ENCODE assay signal across 1 cellular context in the genomic region with DNA sequence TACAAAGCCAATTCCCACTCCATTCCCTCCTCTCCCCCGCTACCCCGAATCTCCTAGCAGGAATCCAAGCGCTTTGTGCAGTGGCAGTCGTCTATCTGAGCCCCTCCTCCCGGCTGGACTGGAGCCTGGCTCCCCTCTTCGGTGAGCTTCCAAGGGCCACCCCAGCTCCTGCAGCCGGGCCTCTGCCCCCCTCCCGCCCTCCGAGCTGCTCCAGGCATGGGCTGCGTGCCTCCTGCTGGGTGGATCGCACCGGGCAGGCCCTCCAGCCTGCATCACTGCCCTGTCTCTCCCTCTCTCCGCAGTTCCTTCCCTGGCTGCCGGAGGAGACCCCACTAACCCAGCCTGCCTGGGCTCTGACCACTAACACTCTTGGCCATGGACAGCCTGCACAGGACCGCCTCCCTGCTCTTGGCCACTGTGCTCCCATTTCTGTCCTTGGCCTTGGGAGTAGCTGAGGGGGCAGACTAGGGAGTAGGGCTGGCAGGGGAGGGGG.
TF ChIP-seq lines count a peak whose summit lies in the region.

No MANE protein-coding gene starts in this region.

TF ChIP-seq in GM12878, 131 proteins besides CTCF, POLR2A, EP300 and RAD21:
- TF ChIP-seq DPF2 (IDR thresholded peaks at IDR 0.05) (no peak), FOXK2 (IDR thresholded peaks at IDR 0.05) (no peak), CREM (IDR thresholded peaks at IDR 0.05; ENCODE audit: low read depth) (no peak), RUNX3 (IDR thresholded peaks at IDR 0.05; ENCODE audit: low read length) (no peak), KLF5 (IDR thresholded peaks at IDR 0.05; ENCODE audit: partially characterized antibody) (no peak), ZNF274 (IDR thresholded peaks at IDR 0.05; ENCODE audit: insufficient read depth, insufficient read length) (no peak), SREBF2 (IDR thresholded peaks at IDR 0.05; ENCODE audit: low read length) (no peak), SPI1 (IDR thresholded peaks at IDR 0.05; ENCODE audit: borderline replicate concordance, insufficient read depth, low read depth, low read length) (no peak), ESRRA (IDR thresholded peaks at IDR 0.05; ENCODE audit: low read length) (no peak), SMAD1 (IDR thresholded peaks at IDR 0.05; ENCODE audit: low read depth, partially characterized antibody) (no peak), GABPA (IDR thresholded peaks at IDR 0.05; ENCODE audit: low read depth) (no peak), RAD51 (IDR thresholded peaks at IDR 0.05) (no peak), ETV6 (conservative IDR thresholded peaks at IDR 0.05 in 1 of 2, IDR thresholded peaks at IDR 0.05 in 1 of 2; ENCODE audit: borderline replicate concordance in 1 of 2, low read depth in 1 of 2) (no peak)
- TF ChIP-seq, protein P1, sequence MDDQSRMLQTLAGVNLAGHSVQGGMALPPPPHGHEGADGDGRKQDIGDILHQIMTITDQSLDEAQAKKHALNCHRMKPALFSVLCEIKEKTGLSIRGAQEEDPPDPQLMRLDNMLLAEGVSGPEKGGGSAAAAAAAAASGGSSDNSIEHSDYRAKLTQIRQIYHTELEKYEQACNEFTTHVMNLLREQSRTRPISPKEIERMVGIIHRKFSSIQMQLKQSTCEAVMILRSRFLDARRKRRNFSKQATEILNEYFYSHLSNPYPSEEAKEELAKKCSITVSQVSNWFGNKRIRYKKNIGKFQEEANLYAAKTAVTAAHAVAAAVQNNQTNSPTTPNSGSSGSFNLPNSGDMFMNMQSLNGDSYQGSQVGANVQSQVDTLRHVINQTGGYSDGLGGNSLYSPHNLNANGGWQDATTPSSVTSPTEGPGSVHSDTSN (IDR thresholded peaks at IDR 0.05; ENCODE audit: insufficient replicate concordance, low read depth, low read length), result no peak
- TF ChIP-seq, protein P2, sequence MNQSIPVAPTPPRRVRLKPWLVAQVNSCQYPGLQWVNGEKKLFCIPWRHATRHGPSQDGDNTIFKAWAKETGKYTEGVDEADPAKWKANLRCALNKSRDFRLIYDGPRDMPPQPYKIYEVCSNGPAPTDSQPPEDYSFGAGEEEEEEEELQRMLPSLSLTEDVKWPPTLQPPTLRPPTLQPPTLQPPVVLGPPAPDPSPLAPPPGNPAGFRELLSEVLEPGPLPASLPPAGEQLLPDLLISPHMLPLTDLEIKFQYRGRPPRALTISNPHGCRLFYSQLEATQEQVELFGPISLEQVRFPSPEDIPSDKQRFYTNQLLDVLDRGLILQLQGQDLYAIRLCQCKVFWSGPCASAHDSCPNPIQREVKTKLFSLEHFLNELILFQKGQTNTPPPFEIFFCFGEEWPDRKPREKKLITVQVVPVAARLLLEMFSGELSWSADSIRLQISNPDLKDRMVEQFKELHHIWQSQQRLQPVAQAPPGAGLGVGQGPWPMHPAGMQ (IDR thresholded peaks at IDR 0.05; ENCODE audit: borderline replicate concordance), result no peak
- TF ChIP-seq, protein P3, sequence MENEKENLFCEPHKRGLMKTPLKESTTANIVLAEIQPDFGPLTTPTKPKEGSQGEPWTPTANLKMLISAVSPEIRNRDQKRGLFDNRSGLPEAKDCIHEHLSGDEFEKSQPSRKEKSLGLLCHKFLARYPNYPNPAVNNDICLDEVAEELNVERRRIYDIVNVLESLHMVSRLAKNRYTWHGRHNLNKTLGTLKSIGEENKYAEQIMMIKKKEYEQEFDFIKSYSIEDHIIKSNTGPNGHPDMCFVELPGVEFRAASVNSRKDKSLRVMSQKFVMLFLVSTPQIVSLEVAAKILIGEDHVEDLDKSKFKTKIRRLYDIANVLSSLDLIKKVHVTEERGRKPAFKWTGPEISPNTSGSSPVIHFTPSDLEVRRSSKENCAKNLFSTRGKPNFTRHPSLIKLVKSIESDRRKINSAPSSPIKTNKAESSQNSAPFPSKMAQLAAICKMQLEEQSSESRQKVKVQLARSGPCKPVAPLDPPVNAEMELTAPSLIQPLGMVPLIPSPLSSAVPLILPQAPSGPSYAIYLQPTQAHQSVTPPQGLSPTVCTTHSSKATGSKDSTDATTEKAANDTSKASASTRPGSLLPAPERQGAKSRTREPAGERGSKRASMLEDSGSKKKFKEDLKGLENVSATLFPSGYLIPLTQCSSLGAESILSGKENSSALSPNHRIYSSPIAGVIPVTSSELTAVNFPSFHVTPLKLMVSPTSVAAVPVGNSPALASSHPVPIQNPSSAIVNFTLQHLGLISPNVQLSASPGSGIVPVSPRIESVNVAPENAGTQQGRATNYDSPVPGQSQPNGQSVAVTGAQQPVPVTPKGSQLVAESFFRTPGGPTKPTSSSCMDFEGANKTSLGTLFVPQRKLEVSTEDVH (IDR thresholded peaks at IDR 0.05; ENCODE audit: low read depth, partially characterized antibody), result no peak
- TF ChIP-seq, protein P4, sequence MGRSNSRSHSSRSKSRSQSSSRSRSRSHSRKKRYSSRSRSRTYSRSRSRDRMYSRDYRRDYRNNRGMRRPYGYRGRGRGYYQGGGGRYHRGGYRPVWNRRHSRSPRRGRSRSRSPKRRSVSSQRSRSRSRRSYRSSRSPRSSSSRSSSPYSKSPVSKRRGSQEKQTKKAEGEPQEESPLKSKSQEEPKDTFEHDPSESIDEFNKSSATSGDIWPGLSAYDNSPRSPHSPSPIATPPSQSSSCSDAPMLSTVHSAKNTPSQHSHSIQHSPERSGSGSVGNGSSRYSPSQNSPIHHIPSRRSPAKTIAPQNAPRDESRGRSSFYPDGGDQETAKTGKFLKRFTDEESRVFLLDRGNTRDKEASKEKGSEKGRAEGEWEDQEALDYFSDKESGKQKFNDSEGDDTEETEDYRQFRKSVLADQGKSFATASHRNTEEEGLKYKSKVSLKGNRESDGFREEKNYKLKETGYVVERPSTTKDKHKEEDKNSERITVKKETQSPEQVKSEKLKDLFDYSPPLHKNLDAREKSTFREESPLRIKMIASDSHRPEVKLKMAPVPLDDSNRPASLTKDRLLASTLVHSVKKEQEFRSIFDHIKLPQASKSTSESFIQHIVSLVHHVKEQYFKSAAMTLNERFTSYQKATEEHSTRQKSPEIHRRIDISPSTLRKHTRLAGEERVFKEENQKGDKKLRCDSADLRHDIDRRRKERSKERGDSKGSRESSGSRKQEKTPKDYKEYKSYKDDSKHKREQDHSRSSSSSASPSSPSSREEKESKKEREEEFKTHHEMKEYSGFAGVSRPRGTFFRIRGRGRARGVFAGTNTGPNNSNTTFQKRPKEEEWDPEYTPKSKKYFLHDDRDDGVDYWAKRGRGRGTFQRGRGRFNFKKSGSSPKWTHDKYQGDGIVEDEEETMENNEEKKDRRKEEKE (IDR thresholded peaks at IDR 0.05), result no peak
- TF ChIP-seq, protein P5, sequence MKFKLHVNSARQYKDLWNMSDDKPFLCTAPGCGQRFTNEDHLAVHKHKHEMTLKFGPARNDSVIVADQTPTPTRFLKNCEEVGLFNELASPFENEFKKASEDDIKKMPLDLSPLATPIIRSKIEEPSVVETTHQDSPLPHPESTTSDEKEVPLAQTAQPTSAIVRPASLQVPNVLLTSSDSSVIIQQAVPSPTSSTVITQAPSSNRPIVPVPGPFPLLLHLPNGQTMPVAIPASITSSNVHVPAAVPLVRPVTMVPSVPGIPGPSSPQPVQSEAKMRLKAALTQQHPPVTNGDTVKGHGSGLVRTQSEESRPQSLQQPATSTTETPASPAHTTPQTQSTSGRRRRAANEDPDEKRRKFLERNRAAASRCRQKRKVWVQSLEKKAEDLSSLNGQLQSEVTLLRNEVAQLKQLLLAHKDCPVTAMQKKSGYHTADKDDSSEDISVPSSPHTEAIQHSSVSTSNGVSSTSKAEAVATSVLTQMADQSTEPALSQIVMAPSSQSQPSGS (IDR thresholded peaks at IDR 0.05; ENCODE audit: low read length), result no peak
- TF ChIP-seq, protein P6, sequence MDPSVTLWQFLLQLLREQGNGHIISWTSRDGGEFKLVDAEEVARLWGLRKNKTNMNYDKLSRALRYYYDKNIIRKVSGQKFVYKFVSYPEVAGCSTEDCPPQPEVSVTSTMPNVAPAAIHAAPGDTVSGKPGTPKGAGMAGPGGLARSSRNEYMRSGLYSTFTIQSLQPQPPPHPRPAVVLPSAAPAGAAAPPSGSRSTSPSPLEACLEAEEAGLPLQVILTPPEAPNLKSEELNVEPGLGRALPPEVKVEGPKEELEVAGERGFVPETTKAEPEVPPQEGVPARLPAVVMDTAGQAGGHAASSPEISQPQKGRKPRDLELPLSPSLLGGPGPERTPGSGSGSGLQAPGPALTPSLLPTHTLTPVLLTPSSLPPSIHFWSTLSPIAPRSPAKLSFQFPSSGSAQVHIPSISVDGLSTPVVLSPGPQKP (IDR thresholded peaks at IDR 0.05; ENCODE audit: low read depth, low read length), result no peak
